ENCODE assay signal across 1 cellular context in genomic region chr5:134648425-134649162, GRCh38.
TF ChIP-seq lines count a peak whose summit lies in the region.

TSS of gene SEC24A (plus strand) at chr5:134648785. CDS start at chr5:134649077, 292 bp downstream.

TF ChIP-seq in HepG2, 621 proteins besides CTCF, POLR2A, EP300 and RAD21 (continued from another document and continues in another):
- TF ChIP-seq HNF4A (CRISPR knock-in tag; IDR thresholded peaks at IDR 0.05) (peak; percentile 14; the same call in 1 of the 2 replicates), ZSCAN25 (CRISPR knock-in tag; IDR thresholded peaks at IDR 0.05) (peak; percentile 68), KLF11 (CRISPR knock-in tag; IDR thresholded peaks at IDR 0.05) (no peak), ZNF230 (CRISPR knock-in tag; IDR thresholded peaks at IDR 0.05) (peak; percentile 97; the same call in 1 of the 2 replicates), ZNF598 (CRISPR knock-in tag; IDR thresholded peaks at IDR 0.05; ENCODE audit: borderline replicate concordance) (peak; percentile 65; the same call in 1 of the 2 replicates), SMC3 (IDR thresholded peaks at IDR 0.05; ENCODE audit: low read length) (0 out of 2 replicates have a peak, but pooled peaks have one; percentile 2), JDP2 (CRISPR knock-in tag; IDR thresholded peaks at IDR 0.05; ENCODE audit: borderline replicate concordance) (peak; percentile 91), FOXO4 (CRISPR knock-in tag; conservative IDR thresholded peaks at IDR 0.05) (no peak), JUND (CRISPR knock-in tag; IDR thresholded peaks at IDR 0.05) (peak; percentile 25; the same call in 1 of the 2 replicates), ZNF367 (CRISPR knock-in tag; IDR thresholded peaks at IDR 0.05; ENCODE audit: borderline replicate concordance) (peak; percentile 83; the same call in 1 of the 2 replicates), TFDP2 (CRISPR knock-in tag; IDR thresholded peaks at IDR 0.05) (peak; percentile 96), RBM22 (optimal IDR thresholded peaks at IDR 0.05; ENCODE audit: low read length) (no peak), ZNF256 (CRISPR knock-in tag; conservative IDR thresholded peaks at IDR 0.05) (peak; percentile 77), ZNF839 (CRISPR knock-in tag; IDR thresholded peaks at IDR 0.05; ENCODE audit: borderline replicate concordance) (0 out of 2 replicates have a peak, but pooled peaks have one; percentile 23), ZMYM2 (CRISPR knock-in tag; IDR thresholded peaks at IDR 0.05) (peak; percentile 76; the same call in 1 of the 2 replicates), ZNF124 (CRISPR knock-in tag; IDR thresholded peaks at IDR 0.05) (peak; percentile 68; the same call in 1 of the 2 replicates), ZNF10 (CRISPR knock-in tag; IDR thresholded peaks at IDR 0.05; ENCODE audit: borderline replicate concordance, low read depth) (no peak), NCOR1 (IDR thresholded peaks at IDR 0.05; ENCODE audit: borderline replicate concordance, low read length) (peak; percentile 36; the same call in 1 of the 2 replicates), SP4 (CRISPR knock-in tag; IDR thresholded peaks at IDR 0.05) (peak; percentile 78; the same call in 1 of the 2 replicates), ADNP (CRISPR knock-in tag; IDR thresholded peaks at IDR 0.05) (no peak), ZSCAN9 (CRISPR knock-in tag; IDR thresholded peaks at IDR 0.05; ENCODE audit: borderline replicate concordance) (peak; percentile 80), AKAP8 (CRISPR knock-in tag; IDR thresholded peaks at IDR 0.05) (no peak), ZFP1 (CRISPR knock-in tag; IDR thresholded peaks at IDR 0.05) (no peak; the same call in 1 of the 2 replicates), ETV6 (CRISPR knock-in tag; conservative IDR thresholded peaks at IDR 0.05) (peak; percentile 84), ZNF800 (CRISPR knock-in tag; IDR thresholded peaks at IDR 0.05) (0 out of 2 replicates have a peak, but pooled peaks have one; percentile 52), ARNTL (CRISPR knock-in tag; IDR thresholded peaks at IDR 0.05) (peak; percentile 87), MBNL3 (CRISPR knock-in tag; conservative IDR thresholded peaks at IDR 0.05) (no peak), ZNF646 (CRISPR knock-in tag; IDR thresholded peaks at IDR 0.05) (no peak), AHDC1 (CRISPR knock-in tag; IDR thresholded peaks at IDR 0.05; ENCODE audit: borderline replicate concordance) (peak; percentile 52; the same call in 1 of the 2 replicates), ZNF101 (CRISPR knock-in tag; IDR thresholded peaks at IDR 0.05; ENCODE audit: borderline replicate concordance, low read depth) (no peak), ZKSCAN8 (CRISPR knock-in tag; IDR thresholded peaks at IDR 0.05; ENCODE audit: borderline replicate concordance) (0 out of 2 replicates have a peak, but pooled peaks have one; percentile 25), ERF (CRISPR knock-in tag; IDR thresholded peaks at IDR 0.05) (peak; percentile 93), KDM5B (CRISPR knock-in tag; IDR thresholded peaks at IDR 0.05; ENCODE audit: borderline replicate concordance) (peak; percentile 89; the same call in 1 of the 2 replicates), UBTF (CRISPR knock-in tag; IDR thresholded peaks at IDR 0.05) (peak; percentile 94), RNF219 (CRISPR knock-in tag; IDR thresholded peaks at IDR 0.05) (no peak), AGO2 (optimal IDR thresholded peaks at IDR 0.05; ENCODE audit: low read depth, low read length) (peak; percentile 90), ZNF607 (CRISPR knock-in tag; IDR thresholded peaks at IDR 0.05; ENCODE audit: borderline replicate concordance) (peak; percentile 99), MEIS1 (CRISPR knock-in tag; IDR thresholded peaks at IDR 0.05; ENCODE audit: borderline replicate concordance) (peak; percentile 92), SIX1 (CRISPR knock-in tag; IDR thresholded peaks at IDR 0.05; ENCODE audit: borderline replicate concordance) (peak; percentile 50; the same call in 1 of the 2 replicates)
